19 cellular contexts compared by ENCODE assay signal in genomic region chr1:31416101-31416736, GRCh38. TPM values are rescaled to one million over a fixed set of nuclear protein-coding genes. Genes with fewer than 3 reads are reported as not detected.
DNase-seq lines count a peak whose midpoint lies in the region; ATAC-seq and TF ChIP-seq lines count a peak whose summit lies in the region.
"Had no signal": no experiment of that assay in that cellular context is flagged by ENCODE, and none has a peak within 500 bp of the region (broad histone marks: within the 10 kb centered on the region; RNA-seq: fewer than 3 reads in every experiment).

No MANE protein-coding gene starts in this region.

- H3K27me3 ChIP-seq in breast epithelium (no peaks in the 10 kb centered on the region), trophoblast cell (ENCODE audit: insufficient read depth, low read length) (no peaks in the 10 kb centered on the region)

- no peak overlapping the region for H3K14ac ChIP-seq in trophoblast cell (ENCODE audit: low read length)

- no peak overlapping the region for H4K8ac ChIP-seq in trophoblast cell (ENCODE audit: low read depth, low read length)

- peaks cover 14% of the 10 kb centered on the region for H3K79me2 ChIP-seq in trophoblast cell (ENCODE audit: control insufficient read depth, insufficient read depth, low read length, poor library complexity)

- peak overlapping the region; percentile 21 for H2BK12ac ChIP-seq in trophoblast cell (ENCODE audit: low read length)

- DNase-seq in HFFc6 = no peak
- DNase-seq in breast epithelium (ENCODE audit: low spot score in 2 of 2) = peak; percentile 77 to 83
- DNase-seq in left kidney (ENCODE audit: low read depth, low spot score) = peak; percentile 44
- peak; percentile 86 to 88 for DNase-seq in trophoblast cell
- no peak for DNase-seq in D341Med (ENCODE audit: low spot score)
- no peak for DNase-seq in cortex of kidney (lab: John Stamatoyannopoulos, UW)
- DNase-seq: activated CD4-positive, alpha-beta T cell treated with anti-CD3 and anti-CD28 coated beads, Interleukin-2, amount 50 U/mL, for 48 hours; amniotic stem cell; Caco-2; GDM1; NCI-H146; NCI-H524; OCI-M1; stimulated activated naive CD8-positive, alpha-beta T cell treated with anti-CD3 and anti-CD28 coated beads, Interleukin-15, amount 100 ng/mL, for 72 hours had no signal

- H3K4me3 Mint-ChIP-seq in HFFc6 = 0 out of 2 replicates have a peak overlapping the region, but pooled peaks have one; percentile 98
- H3K4me3 Mint-ChIP-seq: stimulated activated naive CD8-positive, alpha-beta T cell treated with anti-CD3 and anti-CD28 coated beads, Interleukin-15, amount 100 ng/mL, for 72 hours had no signal

- H3K4me1 Mint-ChIP-seq in HFFc6 (ENCODE audit: low read depth) = peaks cover 70% of the 10 kb centered on the region

- H2AK5ac ChIP-seq in trophoblast cell (ENCODE audit: low read length) = no peak overlapping the region

- H2BK5ac ChIP-seq in trophoblast cell (ENCODE audit: low read depth, low read length, poor library complexity) = peak overlapping the region; percentile 11

- H3K79me1 ChIP-seq in trophoblast cell (ENCODE audit: low read length) = peaks cover 14% of the 10 kb centered on the region

- H3K4me2 ChIP-seq in trophoblast cell (ENCODE audit: low read length) = no peak overlapping the region
- H3K4me2 ChIP-seq: KMS-11 had no signal

- H3K27ac ChIP-seq in breast epithelium (peak overlapping the region; percentile 56 to 64), trophoblast cell (ENCODE audit: low read depth, low read length) (peak overlapping the region; percentile 44)
- H3K27ac ChIP-seq: HL-60, KMS-11 had no signal

- intact Hi-C loops in breast epithelium (cut with DNase I; ENCODE audit: low total_unique reads) = no loop called here

- H3K4me1 ChIP-seq in breast epithelium (peaks cover 0 to 13% of the 10 kb centered on the region in 2 donors), trophoblast cell (ENCODE audit: control insufficient read depth in 1 of 2, insufficient read depth in 2 of 2, low read length in 2 of 2) (peaks cover 30 to 32% of the 10 kb centered on the region in 2 experiments)

- H2AFZ ChIP-seq in trophoblast cell (ENCODE audit: insufficient read depth, low read length, poor library complexity) = no peak overlapping the region

- peak overlapping the region; percentile 23 for H4K91ac ChIP-seq in trophoblast cell (ENCODE audit: low read depth, low read length)

- H3K36me3 Mint-ChIP-seq in HFFc6 (ENCODE audit: low read depth) = peaks cover 33% of the 10 kb centered on the region

- WGBS in trophoblast cell (ENCODE audit: extremely low coverage, insufficient coverage, insufficient read length) = no CpG with 5 or more reads among the region's 7 CpGs

- no peak for TF ChIP-seq POLR2A in breast epithelium (IDR thresholded peaks at IDR 0.05)

- no peak overlapping the region for H3K23ac ChIP-seq in trophoblast cell (ENCODE audit: low read length)

- H4K12ac ChIP-seq in trophoblast cell (ENCODE audit: low read depth, low read length) = no peak overlapping the region

- H3K9ac ChIP-seq in trophoblast cell (ENCODE audit: low read length) = no peak overlapping the region
- H3K9ac ChIP-seq: KMS-11 had no signal

- no peak overlapping the region for H3K4ac ChIP-seq in trophoblast cell (ENCODE audit: low read depth, low read length)

- no peak for TF ChIP-seq CTCF in HFFc6 (IDR thresholded peaks at IDR 0.05)
- no peak for TF ChIP-seq CTCF in breast epithelium (IDR thresholded peaks at IDR 0.05)

- no peaks in the 10 kb centered on the region for H3K36me3 ChIP-seq in breast epithelium
- H3K36me3 ChIP-seq in trophoblast cell (ENCODE audit: control insufficient read depth in 1 of 2, insufficient read depth in 2 of 2, low read length in 2 of 2) = peaks cover 0 to 8% of the 10 kb centered on the region in 2 experiments

- H2BK120ac ChIP-seq in trophoblast cell (ENCODE audit: insufficient read depth, low read length, poor library complexity) = peak overlapping the region; percentile 4

- no peaks in the 10 kb centered on the region for H3K27me3 Mint-ChIP-seq in HFFc6 (ENCODE audit: insufficient read depth)

- no peaks in the 10 kb centered on the region for H3K9me3 Mint-ChIP-seq in HFFc6
- H3K9me3 Mint-ChIP-seq: stimulated activated naive CD8-positive, alpha-beta T cell treated with anti-CD3 and anti-CD28 coated beads, Interleukin-15, amount 100 ng/mL, for 72 hours had no signal

- H3K4me3 ChIP-seq in breast epithelium = no peak overlapping the region
- H3K4me3 ChIP-seq in trophoblast cell (ENCODE audit: low read depth, low read length) = no peak overlapping the region

- peak overlapping the region; percentile 16 for H3K18ac ChIP-seq in trophoblast cell (ENCODE audit: low read length)

- H3K9me3 ChIP-seq in breast epithelium = no peaks in the 10 kb centered on the region
- no peaks in the 10 kb centered on the region for H3K9me3 ChIP-seq in trophoblast cell (ENCODE audit: insufficient read depth, low read depth, low read length)
- H3K9me3 ChIP-seq: Caco-2 had no signal

- ATAC-seq in HG03565 (IDR thresholded peaks at IDR 0.05; ENCODE audit: unreplicated experiment) = no peak
- ATAC-seq in HG02884 (IDR thresholded peaks at IDR 0.05; ENCODE audit: unreplicated experiment) = no peak
- ATAC-seq: stimulated activated naive CD8-positive, alpha-beta T cell treated with anti-CD3 and anti-CD28 coated beads, Interleukin-15, amount 100 ng/mL, for 72 hours had no signal

- 0 out of 2 replicates have a peak overlapping the region, but pooled peaks have one; percentile 2 for H3K27ac Mint-ChIP-seq in HFFc6
- H3K27ac Mint-ChIP-seq: stimulated activated naive CD8-positive, alpha-beta T cell treated with anti-CD3 and anti-CD28 coated beads, Interleukin-15, amount 100 ng/mL, for 72 hours had no signal

RNA-seq across cellular contexts. Expression of gene SERINC2, which starts 3.2 kb away (rescaled TPM):
- 100 to 1,000 TPM; 184 to 276 (median 207) TPM for total RNA-seq in HFFc6 (2021; fragmentation: NEBNext Ultra II Directional; extraction: Animal tissue kit (Norgen Biotek cat#: 25700))
- 10 to 100 TPM; 10.4 to 50.6 (median 30.5) TPM for total RNA-seq in breast epithelium
- 70.9 and 79.7 TPM in 2 replicates for polyA plus RNA-seq in trophoblast cell (2013)

RNA-seq across cellular contexts. Expression of gene FABP3, which starts 43.3 kb away (rescaled TPM):
- 1 to 10 TPM; 1.4 to 3.3 (median 2.2) TPM for total RNA-seq in HFFc6 (2021; fragmentation: NEBNext Ultra II Directional; extraction: Animal tissue kit (Norgen Biotek cat#: 25700))
- total RNA-seq in breast epithelium = 10 to 100 TPM in 2 of 3 donors, 1 to 10 TPM in 1; 7.9 to 15.5 (median 15.0) TPM
- polyA plus RNA-seq in trophoblast cell (2013) = 2.1 and 2.5 TPM in 2 replicates
- total RNA-seq: glomerular endothelial cell had no signal

Comparison
In these comparisons a context has a peak if more than half of its experiments do, and no peak if none do; other contexts are left out.
1. DNase-seq: peak in breast epithelium (2 of 2), left kidney (single experiment) and trophoblast cell (2 of 2); none in HFFc6 (single experiment), D341Med (single experiment) and cortex of kidney (single experiment).